In the genomic region with DNA sequence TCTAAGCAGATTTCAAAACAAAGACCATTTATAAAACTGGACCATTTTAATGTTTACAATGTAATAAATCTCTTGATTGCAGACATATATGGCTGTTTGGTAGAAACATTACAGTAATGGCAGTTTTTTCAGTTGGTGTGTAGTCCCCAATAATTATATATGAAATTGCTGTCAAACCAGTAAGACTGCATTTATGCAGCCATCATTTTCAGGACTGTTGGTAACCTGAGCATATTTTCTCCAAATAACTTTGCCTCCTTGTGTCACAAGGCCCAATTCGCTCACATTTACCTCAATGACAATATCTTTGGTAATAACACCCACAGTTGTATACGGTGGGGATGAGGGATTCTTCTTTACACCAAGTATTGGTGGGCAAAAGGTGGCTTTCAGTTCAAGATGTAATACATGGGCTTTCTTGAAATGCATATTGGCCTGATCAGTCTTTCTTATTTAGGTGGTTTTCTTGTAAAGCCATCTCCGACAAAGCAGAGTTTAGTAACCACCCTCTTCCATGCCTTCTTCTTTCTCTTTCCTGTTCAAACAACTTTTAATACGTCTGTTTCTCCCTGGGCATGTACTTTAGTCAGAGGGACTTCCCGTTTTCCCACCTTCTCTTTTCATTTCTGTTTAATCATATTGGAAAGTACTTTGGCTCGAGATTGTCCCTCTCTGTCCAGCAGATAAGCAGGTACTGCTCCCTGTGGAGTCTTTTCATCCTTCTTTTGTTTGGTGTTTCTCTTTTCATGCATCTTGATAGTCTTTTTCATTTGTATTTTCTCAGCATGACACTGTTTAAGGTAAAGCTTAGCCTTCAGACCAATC, we compare ENCODE assay signal across 14 cellular contexts. TPM values are rescaled to one million over a fixed set of nuclear protein-coding genes. Genes with fewer than 3 reads are reported as not detected.
DNase-seq lines count a peak whose midpoint lies in the region; ATAC-seq and TF ChIP-seq lines count a peak whose summit lies in the region.
"Had no signal": no experiment of that assay in that cellular context is flagged by ENCODE, and none has a peak within 500 bp of the region (broad histone marks: within the 10 kb centered on the region; RNA-seq: fewer than 3 reads in every experiment).

No MANE protein-coding gene starts in this region.

- peak; percentile 11 for ATAC-seq in activated CD8-positive, alpha-beta T cell treated with anti-CD3 and anti-CD28 coated beads for 36 hours
- no peak for ATAC-seq in activated CD8-positive, alpha-beta T cell treated with anti-CD3 and anti-CD28 coated beads, Interleukin-2, amount 10 ng/mL, durations not matched to agents 7 days and 5 days
- ATAC-seq in HG03139 (IDR thresholded peaks at IDR 0.05; ENCODE audit: unreplicated experiment), result no peak

- peaks cover 48 to 96% (median 91%) of the 10 kb centered on the region in 4 donors for H3K4me1 ChIP-seq in esophagus muscularis mucosa
- peaks cover 28% of the 10 kb centered on the region for H3K4me1 ChIP-seq in stomach smooth muscle (ENCODE audit: control insufficient read depth, insufficient read depth, low read length)

- peak overlapping the region; percentile 10 to 29 for H3K9ac ChIP-seq in stomach smooth muscle (ENCODE audit: low read length in 2 of 2)

- H3K36me3 Mint-ChIP-seq in activated CD8-positive, alpha-beta T cell treated with anti-CD3 and anti-CD28 coated beads for 36 hours (ENCODE audit: low read depth), result no peaks in the 10 kb centered on the region
- H3K36me3 Mint-ChIP-seq in activated CD8-positive, alpha-beta T cell treated with anti-CD3 and anti-CD28 coated beads, Interleukin-2, amount 10 ng/mL, durations not matched to agents 7 days and 5 days (ENCODE audit: low read depth), result peaks cover 23% of the 10 kb centered on the region

- H3K27me3 Mint-ChIP-seq in activated CD8-positive, alpha-beta T cell treated with anti-CD3 and anti-CD28 coated beads for 36 hours, result no peaks in the 10 kb centered on the region
- H3K27me3 Mint-ChIP-seq in activated CD8-positive, alpha-beta T cell treated with anti-CD3 and anti-CD28 coated beads, Interleukin-2, amount 10 ng/mL, durations not matched to agents 7 days and 5 days (ENCODE audit: low read depth), result no peaks in the 10 kb centered on the region
- H3K27me3 Mint-ChIP-seq: activated B cell treated with CpG ODN at 0.5 μM for 24 hours had no signal

- in situ Hi-C loops in GM13976 (cut with MboI; ENCODE audit: low sequenced_read_pairs, unreplicated experiment), result no loop called here

- no peaks in the 10 kb centered on the region for H3K9me3 Mint-ChIP-seq in activated CD8-positive, alpha-beta T cell treated with anti-CD3 and anti-CD28 coated beads for 36 hours
- H3K9me3 Mint-ChIP-seq in activated CD8-positive, alpha-beta T cell treated with anti-CD3 and anti-CD28 coated beads, Interleukin-2, amount 10 ng/mL, durations not matched to agents 7 days and 5 days (ENCODE audit: insufficient read depth), result no peaks in the 10 kb centered on the region
- H3K9me3 Mint-ChIP-seq: activated B cell treated with CpG ODN at 0.5 μM for 24 hours, nephron had no signal

- no peak overlapping the region for H3K4me3 Mint-ChIP-seq in activated CD8-positive, alpha-beta T cell treated with anti-CD3 and anti-CD28 coated beads for 36 hours
- H3K4me3 Mint-ChIP-seq in activated CD8-positive, alpha-beta T cell treated with anti-CD3 and anti-CD28 coated beads, Interleukin-2, amount 10 ng/mL, durations not matched to agents 7 days and 5 days, result no peak overlapping the region
- H3K4me3 Mint-ChIP-seq: activated B cell treated with CpG ODN at 0.5 μM for 24 hours, nephron had no signal

- H3K27ac Mint-ChIP-seq in activated CD8-positive, alpha-beta T cell treated with anti-CD3 and anti-CD28 coated beads for 36 hours, result peak overlapping the region; percentile 62
- H3K27ac Mint-ChIP-seq in activated CD8-positive, alpha-beta T cell treated with anti-CD3 and anti-CD28 coated beads, Interleukin-2, amount 10 ng/mL, durations not matched to agents 7 days and 5 days, result no peak overlapping the region
- H3K27ac Mint-ChIP-seq: activated B cell treated with CpG ODN at 0.5 μM for 24 hours had no signal

- H3K36me3 ChIP-seq in esophagus muscularis mucosa (no peaks in the 10 kb centered on the region), stomach smooth muscle (ENCODE audit: control insufficient read depth in 2 of 2, insufficient read depth in 2 of 2, low read length in 2 of 2) (no peaks in the 10 kb centered on the region)

- DNase-seq in activated CD8-positive, alpha-beta T cell treated with anti-CD3 and anti-CD28 coated beads for 36 hours, result no peak
- no peak for DNase-seq in activated CD8-positive, alpha-beta T cell treated with anti-CD3 and anti-CD28 coated beads, Interleukin-2, amount 10 ng/mL, durations not matched to agents 7 days and 5 days
- DNase-seq in NCI-H146 treated with DMSO at 0.1 percent for 48 hours (lab: John Stamatoyannopoulos, UW; ENCODE audit: unreplicated experiment) (peak; percentile 78), esophagus muscularis mucosa (ENCODE audit: extremely low spot score) (no peak), GM13976 (ENCODE audit: low spot score) (no peak)
- no peak for DNase-seq in activated CD4-positive, CD25-positive, alpha-beta regulatory T cell treated with anti-CD3 and anti-CD28 coated beads, Interleukin-2, amount 50 U/mL, for 72 hours
- DNase-seq: activated B cell treated with CpG ODN at 0.5 μM for 24 hours, activated gamma-delta T cell, NCI-H1092 treated with DMSO at 0.1 percent for 48 hours, NCI-H82, SHP77 had no signal

- CTCF ChIA-PET in activated CD8-positive, alpha-beta T cell treated with anti-CD3 and anti-CD28 coated beads for 36 hours (lab: Charles Lee), result no interaction called here
- CTCF ChIA-PET in activated CD8-positive, alpha-beta T cell treated with anti-CD3 and anti-CD28 coated beads, Interleukin-2, amount 10 ng/mL, durations not matched to agents 7 days and 5 days (lab: Charles Lee), result no interaction called here

- TF ChIP-seq EP300 in esophagus muscularis mucosa (IDR thresholded peaks at IDR 0.05), result no peak

- no peak for TF ChIP-seq POLR2A in esophagus muscularis mucosa (IDR thresholded peaks at IDR 0.05; ENCODE audit: low read depth)

- WGBS in esophagus muscularis mucosa, result 44% methylated on average over 6 of the region's 6 CpGs

- intact Hi-C loops in activated CD8-positive, alpha-beta T cell treated with anti-CD3 and anti-CD28 coated beads for 36 hours (cut with micrococcal nuclease), result no loop called here
- intact Hi-C loops in esophagus muscularis mucosa (cut with DNase I), result no loop called here

- H3K4me3 ChIP-seq in esophagus muscularis mucosa (peak overlapping the region in 1 of 4 donors; percentile 7), stomach smooth muscle (ENCODE audit: low read length in 2 of 2) (peak overlapping the region in 1 of 2 donors; percentile 15)

- H3K9me3 ChIP-seq in esophagus muscularis mucosa (no peaks in the 10 kb centered on the region), stomach smooth muscle (ENCODE audit: control insufficient read depth in 2 of 2, low read length in 2 of 2) (no peaks in the 10 kb centered on the region)

- no peak for TF ChIP-seq CTCF in activated CD8-positive, alpha-beta T cell treated with anti-CD3 and anti-CD28 coated beads for 36 hours (IDR thresholded peaks at IDR 0.05)
- TF ChIP-seq CTCF in esophagus muscularis mucosa (IDR thresholded peaks at IDR 0.05) (no peak), GM13976 (IDR thresholded peaks at IDR 0.05; ENCODE audit: borderline replicate concordance, control extremely low read depth, extremely low read depth, insufficient read depth, missing control alignments) (no peak)

- POLR2A ChIA-PET in activated CD8-positive, alpha-beta T cell treated with anti-CD3 and anti-CD28 coated beads for 36 hours (lab: Charles Lee), result no interaction called here
- POLR2A ChIA-PET in activated CD8-positive, alpha-beta T cell treated with anti-CD3 and anti-CD28 coated beads, Interleukin-2, amount 10 ng/mL, durations not matched to agents 7 days and 5 days (lab: Charles Lee), result no interaction called here

- H3K4me1 Mint-ChIP-seq in activated CD8-positive, alpha-beta T cell treated with anti-CD3 and anti-CD28 coated beads for 36 hours (ENCODE audit: low read depth), result peaks cover 54% of the 10 kb centered on the region
- H3K4me1 Mint-ChIP-seq in activated CD8-positive, alpha-beta T cell treated with anti-CD3 and anti-CD28 coated beads, Interleukin-2, amount 10 ng/mL, durations not matched to agents 7 days and 5 days (ENCODE audit: low read depth), result peaks cover 61% of the 10 kb centered on the region

- H3K27me3 ChIP-seq in esophagus muscularis mucosa (no peaks in the 10 kb centered on the region), stomach smooth muscle (ENCODE audit: control insufficient read depth in 1 of 2, insufficient read depth in 2 of 2, low read length in 2 of 2) (no peaks in the 10 kb centered on the region)

- H3K27ac ChIP-seq in esophagus muscularis mucosa (replicated peaks in 1 of 4), result peak overlapping the region; percentile 66 to 95 (median 86)
- H3K27ac ChIP-seq in stomach smooth muscle (ENCODE audit: low read length), result peak overlapping the region; percentile 76

RNA-seq across cellular contexts. Expression of gene ATP2B4, which starts 30.4 kb away (rescaled TPM):
- total RNA-seq in activated CD8-positive, alpha-beta T cell treated with anti-CD3 and anti-CD28 coated beads for 36 hours, result 10 to 100 TPM; 12.0 to 15.9 TPM
- 10 to 100 TPM; 65.0 to 65.1 TPM for total RNA-seq in activated CD8-positive, alpha-beta T cell treated with anti-CD3 and anti-CD28 coated beads, Interleukin-2, amount 10 ng/mL, durations not matched to agents 7 days and 5 days
- total RNA-seq in esophagus muscularis mucosa, result 100 to 1,000 TPM; 177 to 395 (median 260) TPM
